Comparison of ENCODE assay signal across 9 cellular contexts in the genomic region with DNA sequence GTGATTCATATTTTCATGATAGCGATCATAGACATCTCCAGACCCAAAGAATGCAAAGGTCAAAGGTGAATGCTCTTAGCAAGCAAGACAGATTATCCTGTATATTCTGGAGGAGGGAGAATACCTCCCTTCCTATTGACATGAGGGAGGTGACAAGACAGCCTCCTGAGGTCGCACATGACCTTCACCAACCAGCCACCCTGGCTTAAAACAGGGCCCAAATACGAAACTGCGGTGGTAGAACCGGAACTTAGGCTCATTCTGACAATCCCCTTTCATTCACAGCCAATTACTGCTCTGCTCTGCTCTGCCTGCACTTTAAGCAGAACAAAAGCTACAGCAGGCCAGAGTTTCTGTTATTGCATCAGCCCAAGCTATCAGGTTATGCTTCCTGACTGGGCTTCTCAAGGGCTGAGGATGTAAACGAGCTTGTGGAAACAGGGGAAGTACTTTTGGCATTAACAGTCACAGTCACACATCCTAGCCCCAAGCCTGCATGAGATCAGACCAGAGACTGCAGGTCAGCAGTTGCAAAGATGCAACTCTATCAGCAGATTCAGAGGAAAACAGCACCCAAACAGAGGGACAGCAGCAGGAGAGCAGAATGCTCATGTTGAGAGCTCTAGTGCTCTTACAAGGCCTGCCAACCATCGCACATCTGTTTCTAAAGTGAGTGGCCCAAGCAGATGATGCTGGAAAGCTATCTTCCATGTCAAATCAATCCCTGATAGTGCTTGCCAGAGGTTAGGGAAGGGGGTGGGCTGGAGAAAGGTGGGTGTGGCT. TPM values are rescaled to one million over a fixed set of nuclear protein-coding genes. Genes with fewer than 3 reads are reported as not detected.
DNase-seq lines count a peak whose midpoint lies in the region; ATAC-seq and TF ChIP-seq lines count a peak whose summit lies in the region.
"Had no signal": no experiment of that assay in that cellular context is flagged by ENCODE, and none has a peak within 500 bp of the region (broad histone marks: within the 10 kb centered on the region; RNA-seq: fewer than 3 reads in every experiment).

No MANE protein-coding gene starts in this region.

- no peaks in the 10 kb centered on the region for H3K79me2 ChIP-seq in KMS-11 (ENCODE audit: insufficient read depth, low read depth)

- H3K36me3 Mint-ChIP-seq in activated T-cell treated with anti-CD3 and anti-CD28 coated beads, Interleukin-2, amount 50 U/mL, for 72 hours (ENCODE audit: insufficient read depth in 2 of 2), result peaks cover 12 to 18% of the 10 kb centered on the region in 2 donors
- peaks cover 8% of the 10 kb centered on the region for H3K36me3 Mint-ChIP-seq in memory B cell

- H3K4me3 Mint-ChIP-seq in activated T-cell treated with anti-CD3 and anti-CD28 coated beads, Interleukin-2, amount 50 U/mL, for 72 hours, result peak overlapping the region; percentile 70 to 73
- no peak overlapping the region for H3K4me3 Mint-ChIP-seq in memory B cell

- 69 to 76% methylated on average over 5 to 7 of the region's 7 CpGs for WGBS in testis, 2 donors

- TF ChIP-seq CTCF in AG09319 (IDR thresholded peaks at IDR 0.05; ENCODE audit: low read depth, low read length) (no peak), KMS-11 (conservative IDR thresholded peaks at IDR 0.05; ENCODE audit: low read depth, low read length) (no peak), testis (IDR thresholded peaks at IDR 0.05) (no peak)

- H3K36me3 ChIP-seq in KMS-11 (ENCODE audit: insufficient read depth) (no peaks in the 10 kb centered on the region), testis (ENCODE audit: low read depth, missing control alignments) (no peaks in the 10 kb centered on the region)

- peak overlapping the region; percentile 89 for H3K27ac Mint-ChIP-seq in activated T-cell treated with anti-CD3 and anti-CD28 coated beads, Interleukin-2, amount 50 U/mL, for 72 hours
- H3K27ac Mint-ChIP-seq in memory B cell, result peak overlapping the region; percentile 67

- H3K27me3 ChIP-seq in KMS-11 (ENCODE audit: insufficient read depth, low read depth) (no peaks in the 10 kb centered on the region), testis (no peaks in the 10 kb centered on the region)
- H3K27me3 ChIP-seq: body of pancreas had no signal

- peaks cover 55% of the 10 kb centered on the region for H3K4me1 ChIP-seq in KMS-11 (ENCODE audit: low read depth, poor library complexity, severe bottlenecking)
- no peaks in the 10 kb centered on the region for H3K4me1 ChIP-seq in testis
- H3K4me1 ChIP-seq: body of pancreas had no signal

- H4K20me1 ChIP-seq in KMS-11 (ENCODE audit: insufficient read depth), result no peaks in the 10 kb centered on the region

- H3K4me3 ChIP-seq in KMS-11 (IDR thresholded peaks at IDR 0.05; ENCODE audit: insufficient read depth, low read depth, low read length) (no peak overlapping the region), testis (no peak overlapping the region)
- H3K4me3 ChIP-seq: body of pancreas had no signal

- no peak for TF ChIP-seq POLR2A in testis (IDR thresholded peaks at IDR 0.05)

- no peaks in the 10 kb centered on the region for H3K9me3 Mint-ChIP-seq in activated T-cell treated with anti-CD3 and anti-CD28 coated beads, Interleukin-2, amount 50 U/mL, for 72 hours
- no peaks in the 10 kb centered on the region for H3K9me3 Mint-ChIP-seq in memory B cell

- intact Hi-C loops in testis (cut with DNase I; ENCODE audit: low total_unique reads), result no loop called here

- no peaks in the 10 kb centered on the region for H3K27me3 Mint-ChIP-seq in activated T-cell treated with anti-CD3 and anti-CD28 coated beads, Interleukin-2, amount 50 U/mL, for 72 hours (ENCODE audit: low read depth)
- H3K27me3 Mint-ChIP-seq in memory B cell, result no peaks in the 10 kb centered on the region

- no peak overlapping the region for H2AFZ ChIP-seq in KMS-11 (ENCODE audit: low read depth)

- DNase-seq in AG09319 (ENCODE audit: extremely low read depth, low read depth), result peak; percentile 41
- DNase-seq in activated T-cell treated with anti-CD3 and anti-CD28 coated beads, Interleukin-2, amount 50 U/mL, for 72 hours, result peak; percentile 42 to 48
- peak in 1 of 2 donors; percentile 3 for DNase-seq in memory B cell (ENCODE audit: low spot score in 2 of 2)
- DNase-seq in testis, result no peak
- DNase-seq in A172 (ENCODE audit: low spot score), result no peak

- H3K4me1 Mint-ChIP-seq in activated T-cell treated with anti-CD3 and anti-CD28 coated beads, Interleukin-2, amount 50 U/mL, for 72 hours (ENCODE audit: low read depth), result peaks cover 62% of the 10 kb centered on the region
- peaks cover 25% of the 10 kb centered on the region for H3K4me1 Mint-ChIP-seq in memory B cell

- H3K9ac ChIP-seq in KMS-11, result peak overlapping the region; percentile 40; the same call in 1 of the 2 replicates

- ATAC-seq in GM19035 (IDR thresholded peaks at IDR 0.05; ENCODE audit: unreplicated experiment) (peak; percentile 63), memory B cell (ENCODE audit: low read depth) (peak; percentile 85), GM21360 (IDR thresholded peaks at IDR 0.05; ENCODE audit: unreplicated experiment) (no peak)
- peak; percentile 85 to 86 for ATAC-seq in activated T-cell treated with anti-CD3 and anti-CD28 coated beads, Interleukin-2, amount 50 U/mL, for 72 hours (replicated peaks in 1 of 2)
- ATAC-seq: body of pancreas had no signal

- peak overlapping the region; percentile 72 for H3K4me2 ChIP-seq in KMS-11

- H3K27ac ChIP-seq in KMS-11 (peak overlapping the region; percentile 84), testis (no peak overlapping the region)
- H3K27ac ChIP-seq: body of pancreas had no signal

- no peaks in the 10 kb centered on the region for H3K9me3 ChIP-seq in testis
- H3K9me3 ChIP-seq: body of pancreas had no signal

RNA-seq across cellular contexts. Expression of a gene that starts 51.2 kb away (rescaled TPM):
- under 1 TPM; 0.70 to 0.83 TPM for total RNA-seq in activated T-cell treated with anti-CD3 and anti-CD28 coated beads, Interleukin-2, amount 50 U/mL, for 72 hours
- total RNA-seq in testis, result 1 to 10 TPM; 2.5 TPM
- polyA plus RNA-seq in testis (ENCODE audit: insufficient read depth, low read depth, low replicate concordance), result 1.7 TPM
- total RNA-seq in A172 (2014; rRNA removed; shearing (Covaris generic)), result 0.86 and 1.4 TPM in 2 replicates

Comparison
In these comparisons a context has a peak if more than half of its experiments do, and no peak if none do; other contexts are left out.
1. DNase-seq: peak in AG09319 (single experiment) and activated T-cell treated with anti-CD3 and anti-CD28 coated beads, Interleukin-2, amount 50 U/mL, for 72 hours (2 of 2); none in testis (single experiment) and A172 (single experiment).